In the genomic region with DNA sequence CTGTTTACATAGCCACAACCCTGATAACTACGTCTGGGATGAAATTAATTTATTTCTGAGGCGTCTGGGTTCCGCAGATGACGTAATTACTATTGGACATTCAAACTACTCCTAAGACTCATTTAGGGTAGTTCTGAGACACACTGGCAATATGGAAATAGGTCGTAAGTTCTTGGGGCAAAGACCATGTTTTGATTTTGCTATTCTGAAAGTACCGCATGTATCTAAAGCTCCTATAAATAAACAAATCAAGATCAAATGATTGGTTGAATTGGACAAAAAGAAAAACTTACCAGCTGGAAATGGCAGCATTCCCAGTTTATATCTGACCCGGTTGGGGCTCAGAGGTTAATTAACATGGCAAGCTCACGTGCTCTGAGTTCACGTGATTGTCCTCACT, we compare ENCODE assay signal across 16 cellular contexts.
"Had no signal": no experiment of that assay in that cellular context is flagged by ENCODE, and none has a peak within 500 bp of the region (broad histone marks: within the 10 kb centered on the region; RNA-seq: fewer than 3 reads in every experiment).

No MANE protein-coding gene starts in this region.

- H3K27me3 ChIP-seq: gastrocnemius medialis, heart right ventricle, stomach, transverse colon had no signal

- H3K4me3 ChIP-seq: gastrocnemius medialis, heart right ventricle, left ventricle myocardium inferior, lung, stomach, thoracic aorta, transverse colon had no signal

- DNase-seq: dermis blood vessel endothelial cell; gastrocnemius medialis; heart right ventricle; left ventricle myocardium inferior; mesendoderm; naive thymus-derived CD4-positive, alpha-beta T cell; stimulated activated naive CD4-positive, alpha-beta T cell; stomach; substantia nigra; transverse colon had no signal

- ATAC-seq: gastrocnemius medialis; heart right ventricle; naive thymus-derived CD4-positive, alpha-beta T cell; sciatic nerve had no signal

- FAIRE-seq: colon, keratinocyte had no signal

- H3K27ac ChIP-seq: gastrocnemius medialis, left ventricle myocardium inferior, neutrophil, thoracic aorta had no signal

- H3K36me3 ChIP-seq: gastrocnemius medialis, heart right ventricle, left ventricle myocardium inferior, neutrophil, stomach, thoracic aorta, transverse colon had no signal

- H3K9me3 ChIP-seq: gastrocnemius medialis, heart right ventricle, left ventricle myocardium inferior, neutrophil, stomach, thoracic aorta, transverse colon had no signal
